Comparison of ENCODE assay signal across 19 cellular contexts in genomic region chr1:60948486-60948885, GRCh38.
DNase-seq lines count a peak whose midpoint lies in the region; ATAC-seq, FAIRE-seq and TF ChIP-seq lines count a peak whose summit lies in the region.
"Had no signal": no experiment of that assay in that cellular context is flagged by ENCODE, and none has a peak within 500 bp of the region (broad histone marks: within the 10 kb centered on the region; RNA-seq: fewer than 3 reads in every experiment).

No MANE protein-coding gene starts in this region.

- H3K9me1 ChIP-seq in K562 (ENCODE audit: control insufficient read depth, insufficient read depth, low read length), result no peaks in the 10 kb centered on the region

- no peak for TF ChIP-seq EP300 in K562 (IDR thresholded peaks at IDR 0.05; ENCODE audit: low read length)

- H3K9me3 ChIP-seq in BLaER1 treated with 17β-estradiol and CSF1 and Interleukin-3, amounts not matched to agents 10 nM and 100 nM (replicated peaks in 1 of 11), result no peaks in the 10 kb centered on the region
- no peaks in the 10 kb centered on the region for H3K9me3 ChIP-seq in K562 (replicated peaks; ENCODE audit: control insufficient read depth, insufficient read depth, low read depth, low read length)
- H3K9me3 ChIP-seq in gastrocnemius medialis, result no peaks in the 10 kb centered on the region
- H3K9me3 ChIP-seq in right lobe of liver, result no peaks in the 10 kb centered on the region
- H3K9me3 ChIP-seq: A549, SJCRH30 had no signal

- TF ChIP-seq CTCF in K562 (IDR thresholded peaks at IDR 0.05 in 2 of 3, conservative IDR thresholded peaks at IDR 0.05 in 1 of 3; ENCODE audit: insufficient read depth in 2 of 3, low read depth in 1 of 3, low read length in 3 of 3) (no peak), gastrocnemius medialis (IDR thresholded peaks at IDR 0.05 in 4 of 5, conservative IDR thresholded peaks at IDR 0.05 in 1 of 5) (no peak), right lobe of liver (IDR thresholded peaks at IDR 0.05) (no peak)

- peak overlapping the region in 4 of 11 experiments; percentile 57 to 70 (median 64); a peak in 8 of 22 replicates for H3K27ac ChIP-seq in BLaER1 treated with 17β-estradiol and CSF1 and Interleukin-3, amounts not matched to agents 10 nM and 100 nM
- H3K27ac ChIP-seq in K562 (ENCODE audit: extremely low read depth, low read depth, low read length) (no peak overlapping the region), gastrocnemius medialis (peak overlapping the region in 1 of 4 donors; percentile 52), right lobe of liver (no peak overlapping the region)
- H3K27ac ChIP-seq: A549, SJCRH30 had no signal

- DNase-seq in K562 (ENCODE audit: extremely low read depth in 1 of 4, low spot score in 3 of 4), result no peak
- no peak for DNase-seq in left cardiac atrium
- peak in 1 of 2 donors; percentile 28 for DNase-seq in gastrocnemius medialis
- no peak for DNase-seq in right lobe of liver
- DNase-seq in mucosa of gallbladder (ENCODE audit: low spot score), result no peak
- no peak for DNase-seq in LoVo (ENCODE audit: low spot score)
- DNase-seq: CD4-positive, CD25-positive, alpha-beta regulatory T cell; EL; GF-D8; H7; HFFc6; NCI-H1092 treated with DMSO at 0.1 percent for 48 hours; NCI-H1436 treated with DMSO at 0.1 percent for 48 hours; NCI-H1930; NCI-H510A; SJCRH30 had no signal

- no peaks in the 10 kb centered on the region for H4K20me1 ChIP-seq in BLaER1 treated with 17β-estradiol and CSF1 and Interleukin-3, amounts not matched to agents 10 nM and 100 nM
- H4K20me1 ChIP-seq in K562 (replicated peaks; ENCODE audit: control insufficient read depth, insufficient read depth, low read length), result no peaks in the 10 kb centered on the region

- peak overlapping the region; percentile 73; the same call in 1 of the 2 replicates for H2AFZ ChIP-seq in K562 (ENCODE audit: low read depth, low read length)

- H3K36me3 ChIP-seq in BLaER1 treated with 17β-estradiol and CSF1 and Interleukin-3, amounts not matched to agents 10 nM and 100 nM, result no peaks in the 10 kb centered on the region
- no peaks in the 10 kb centered on the region for H3K36me3 ChIP-seq in K562 (ENCODE audit: control insufficient read depth, insufficient read depth, low read length)
- H3K36me3 ChIP-seq in gastrocnemius medialis, result no peaks in the 10 kb centered on the region
- no peaks in the 10 kb centered on the region for H3K36me3 ChIP-seq in right lobe of liver
- H3K36me3 ChIP-seq: SJCRH30 had no signal

- intact Hi-C loops in K562 (cut with micrococcal nuclease), result no loop called here
- intact Hi-C loops in left cardiac atrium (cut with DNase I), result no loop called here
- intact Hi-C loops in gastrocnemius medialis (cut with DNase I; ENCODE audit: low total_unique reads), result loop anchor here (10.0 kb wide), 1 partner anchor 54 kb away; no protein-coding TSS in a partner anchor
- intact Hi-C loops in right lobe of liver (cut with DNase I), result no loop called here

- in situ Hi-C loops in K562 (cut with MboI) (no loop called here), gastrocnemius medialis (cut with MboI; ENCODE audit: low sequenced_read_pairs in 4 of 4) (no loop called here)

- FAIRE-seq in K562 (lab: Jason Lieb, UNC), result peak; percentile 29
- FAIRE-seq: A549 had no signal

- peak overlapping the region in 10 of 11 experiments; percentile 53 to 85 (median 72); a peak in 18 of 22 replicates for H3K4me2 ChIP-seq in BLaER1 treated with 17β-estradiol and CSF1 and Interleukin-3, amounts not matched to agents 10 nM and 100 nM
- no peak overlapping the region for H3K4me2 ChIP-seq in K562 (ENCODE audit: insufficient read depth, low read length)
- H3K4me2 ChIP-seq: A549 had no signal

- no peak overlapping the region for H3K4me3 ChIP-seq in BLaER1 treated with 17β-estradiol and CSF1 and Interleukin-3, amounts not matched to agents 10 nM and 100 nM
- H3K4me3 ChIP-seq in K562 (no peak overlapping the region), gastrocnemius medialis (no peak overlapping the region), right lobe of liver (no peak overlapping the region)
- H3K4me3 ChIP-seq: A549, SJCRH30 had no signal

- POLR2A ChIA-PET in K562 (lab: Yijun Ruan, JAX), result interaction anchor here (0.5 kb wide), 1 partner anchor 73 kb away, joined by 3 read pairs; no protein-coding TSS in a partner anchor

- no peak overlapping the region for H3K9ac ChIP-seq in BLaER1 treated with 17β-estradiol and CSF1 and Interleukin-3, amounts not matched to agents 10 nM and 100 nM
- H3K9ac ChIP-seq in K562 (ENCODE audit: insufficient read depth in 1 of 2, low read depth in 2 of 2, low read length in 2 of 2), result no peak overlapping the region

- H3K79me2 ChIP-seq in K562 (ENCODE audit: control insufficient read depth, insufficient read depth, low read length), result no peaks in the 10 kb centered on the region

- TF ChIP-seq RAD21 in K562 (CRISPR knock-in tag; conservative IDR thresholded peaks at IDR 0.05 in 1 of 2, IDR thresholded peaks at IDR 0.05 in 1 of 2), result no peak

- ATAC-seq in K562 (peak; percentile 40; the same call in 2 of the 3 replicates), left cardiac atrium (peak; percentile 54 to 66), gastrocnemius medialis (peak; percentile 87 to 91), right lobe of liver (no peak)
- ATAC-seq: Panc1 had no signal

- TF ChIP-seq POLR2A in K562 (conservative IDR thresholded peaks at IDR 0.05) (no peak), gastrocnemius medialis (IDR thresholded peaks at IDR 0.05) (no peak), right lobe of liver (IDR thresholded peaks at IDR 0.05) (no peak)

- CTCF ChIA-PET in K562 (lab: Yijun Ruan, JAX; ENCODE audit: low intra/inter-chr PET ratio), result no interaction called here

- WGBS in K562 (ENCODE audit: insufficient coverage, low coverage, missing lambda C conversion rate), result 9% methylated on average over 1 of the region's 1 CpG
- 50% methylated on average over 1 of the region's 1 CpG for WGBS in right lobe of liver (ENCODE audit: insufficient coverage, low coverage, low lambda C conversion rate, missing lambda C conversion rate)

- BruUV-seq in K562 (replicated peaks; lab: Mats Ljungman, UMichigan), result no TSS peak

- H3K27me3 ChIP-seq in BLaER1 treated with 17β-estradiol and CSF1 and Interleukin-3, amounts not matched to agents 10 nM and 100 nM, result no peaks in the 10 kb centered on the region
- no peaks in the 10 kb centered on the region for H3K27me3 ChIP-seq in K562 (ENCODE audit: control insufficient read depth in 2 of 2, insufficient read depth in 2 of 2, low read length in 2 of 2)
- no peaks in the 10 kb centered on the region for H3K27me3 ChIP-seq in gastrocnemius medialis
- no peaks in the 10 kb centered on the region for H3K27me3 ChIP-seq in right lobe of liver
- H3K27me3 ChIP-seq: SJCRH30 had no signal

- peaks cover 14 to 35% (median 28%) of the 10 kb centered on the region in 10 experiments for H3K4me1 ChIP-seq in BLaER1 treated with 17β-estradiol and CSF1 and Interleukin-3, amounts not matched to agents 10 nM and 100 nM
- H3K4me1 ChIP-seq in K562 (replicated peaks in 1 of 2; ENCODE audit: control insufficient read depth in 2 of 2, insufficient read depth in 2 of 2, low read length in 2 of 2) (no peaks in the 10 kb centered on the region; a peak in 3 of 5 replicates), gastrocnemius medialis (peaks cover 18 to 25% of the 10 kb centered on the region in 2 donors), right lobe of liver (no peaks in the 10 kb centered on the region)
- H3K4me1 ChIP-seq: A549, SJCRH30 had no signal

TF ChIP-seq in K562, 482 proteins besides CTCF, POLR2A, EP300 and RAD21 (continues in another document):
- TF ChIP-seq RHOXF2B (CRISPR knock-in tag; conservative IDR thresholded peaks at IDR 0.05) (no peak), VEZF1 (CRISPR knock-in tag; IDR thresholded peaks at IDR 0.05) (no peak), ZNF592 (IDR thresholded peaks at IDR 0.05) (no peak), TOE1 (IDR thresholded peaks at IDR 0.05; ENCODE audit: borderline replicate concordance) (no peak), TOE1 (CRISPR knock-in tag; IDR thresholded peaks at IDR 0.05; ENCODE audit: borderline replicate concordance, low read depth) (no peak), PHF21A (IDR thresholded peaks at IDR 0.05; ENCODE audit: borderline replicate concordance, low read depth) (no peak)

Comparison
In these comparisons a context has a peak if more than half of its experiments do, and no peak if none do; other contexts are left out.
1. ATAC-seq: peak in K562 (single experiment), left cardiac atrium (2 of 2) and gastrocnemius medialis (2 of 2); none in right lobe of liver (0 of 4).